In the genomic region with DNA sequence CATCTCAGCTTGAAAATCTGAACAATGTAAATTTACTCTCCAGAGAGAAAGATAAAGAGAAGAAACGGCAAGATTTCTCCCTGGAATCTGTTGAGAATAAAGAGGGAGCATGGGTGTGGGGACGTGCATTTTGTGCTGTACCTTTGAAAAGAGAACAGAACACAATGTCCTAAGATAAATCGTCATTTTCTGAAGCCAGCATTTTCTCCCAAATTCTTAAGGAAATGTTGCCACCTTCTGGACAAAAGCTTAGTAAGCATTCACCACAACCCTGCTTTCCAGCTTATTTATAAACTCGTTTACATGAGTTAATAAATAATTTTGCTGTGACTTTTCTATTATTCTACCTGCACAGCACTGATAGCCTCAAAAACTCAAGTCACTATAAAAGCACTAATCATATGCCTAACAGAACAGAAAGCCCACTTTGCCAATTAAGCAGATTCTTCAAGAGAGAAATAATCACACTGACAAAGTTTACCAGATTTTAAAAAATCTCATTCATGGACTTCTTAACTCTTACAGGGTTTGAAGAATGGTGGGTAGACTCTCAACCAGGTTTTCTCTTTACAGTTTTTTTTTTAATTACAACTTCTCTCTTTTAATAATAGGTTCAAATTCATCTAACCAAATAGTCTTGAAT, we compare ENCODE assay signal across 8 cellular contexts.
A peak's percentile ranks its signal among the peaks of the same experiment; 100 is the strongest.
DNase-seq lines count a peak whose midpoint lies in the region; ATAC-seq, FAIRE-seq and TF ChIP-seq lines count a peak whose summit lies in the region.

No MANE protein-coding gene starts in this region.

- H3K36me3 ChIP-seq in GM12878 (ENCODE audit: control insufficient read depth in 2 of 2, insufficient read depth in 2 of 2, low read length in 1 of 2) = no peaks in the 10 kb centered on the region

- SMC1A ChIA-PET in GM12878 (lab: Charles Lee; ENCODE audit: uncharacterized antibody, unreplicated experiment) = interaction anchor here (0.7 to 1.2 kb wide), 5 partner anchors 66 to 1461 kb away, joined by 3 to 4 read pairs (median 3); no protein-coding TSS in a partner anchor

- no peak overlapping the region for H3K9ac ChIP-seq in GM12878 (ENCODE audit: control insufficient read depth, insufficient read depth, low read length)

- in situ Hi-C loops in GM12878 (cut with MboI) = loop anchor here (10.0 kb wide), 2 partner anchors 1062 to 1462 kb away; no protein-coding TSS in a partner anchor

- ATAC-seq in HG03060 (IDR thresholded peaks at IDR 0.05; ENCODE audit: low read depth, unreplicated experiment) (peak; percentile 63), GM12878 (peak; percentile 65)

- peak; percentile 18 for FAIRE-seq in GM12878 (lab: Jason Lieb, UNC)

- intact Hi-C loops in GM12878 (cut with micrococcal nuclease; ENCODE audit: unreplicated experiment) = loop anchor here (2.0 to 10.0 kb wide), 5 partner anchors 182 to 1309 kb away; no protein-coding TSS in a partner anchor

- H4K20me1 ChIP-seq in GM12878 (ENCODE audit: control insufficient read depth, insufficient read depth) = no peaks in the 10 kb centered on the region

- H2AFZ ChIP-seq in GM12878 (ENCODE audit: control insufficient read depth, low read depth, low read length) = no peak overlapping the region

- peak; percentile 23; the same call in 1 of the 2 replicates for TF ChIP-seq CTCF in GM12875 (IDR thresholded peaks at IDR 0.05; ENCODE audit: borderline replicate concordance, insufficient read depth, low read depth, low read length)
- peak; percentile 30 to 55 (median 35); a peak in 5 of 6 replicates for TF ChIP-seq CTCF in GM12878 (IDR thresholded peaks at IDR 0.05 in 2 of 3, conservative IDR thresholded peaks at IDR 0.05 in 1 of 3; ENCODE audit: control insufficient read depth in 2 of 3, extremely low read depth in 1 of 3, insufficient read depth in 1 of 3, low read depth in 3 of 3, low read length in 3 of 3)

- BruUV-seq in GM12878 (replicated peaks; lab: Mats Ljungman, UMichigan) = no TSS peak

- H3K27ac ChIP-seq in GM12878 (ENCODE audit: control insufficient read depth, insufficient read depth) = no peak overlapping the region

- WGBS in GM12878 (ENCODE audit: insufficient coverage, insufficient replicate concordance, low lambda C conversion rate, missing lambda C conversion rate) = 0% methylated on average over 4 of the region's 4 CpGs

- H3K4me3 ChIP-seq in GM12875 (ENCODE audit: low read depth, low read length) = no peak overlapping the region
- no peak overlapping the region for H3K4me3 ChIP-seq in GM12878

- H3K4me1 ChIP-seq in GM12878 (ENCODE audit: control insufficient read depth, insufficient read depth, low read length) = no peaks in the 10 kb centered on the region

- no peaks in the 10 kb centered on the region for H3K79me2 ChIP-seq in GM12878 (ENCODE audit: control insufficient read depth, insufficient read depth, low read length)

- no peak for TF ChIP-seq POLR2A in GM12878 (IDR thresholded peaks at IDR 0.05; ENCODE audit: low read depth, low read length)

- H3K36me3 Mint-ChIP-seq in activated CD4-positive, alpha-beta memory T cell treated with anti-CD3 and anti-CD28 coated beads, Interleukin-2, amount 10 ng/mL, durations not matched to agents 7 days and 5 days (ENCODE audit: low read depth) = no peaks in the 10 kb centered on the region

- no peak overlapping the region for H3K27ac Mint-ChIP-seq in activated CD4-positive, alpha-beta memory T cell treated with anti-CD3 and anti-CD28 coated beads, Interleukin-2, amount 10 ng/mL, durations not matched to agents 7 days and 5 days

- TF ChIP-seq RAD21 in GM12878 (IDR thresholded peaks at IDR 0.05; ENCODE audit: insufficient read depth, low read depth, low read length) = peak; percentile 62

- peak; percentile 80 for DNase-seq in NCI-H2171 (lab: John Stamatoyannopoulos, UW)
- peak; percentile 8 for DNase-seq in GM12878 (ENCODE audit: low read depth, low spot score)
- DNase-seq in kidney glomerular epithelial cell (lab: John Stamatoyannopoulos, UW) = peak; percentile 44
- no peak for DNase-seq in germinal center (ENCODE audit: low spot score)
- DNase-seq in activated CD8-positive, alpha-beta memory T cell treated with anti-CD3 and anti-CD28 coated beads, Interleukin-2, amount 50 U/mL, for 48 hours = no peak
- DNase-seq in activated CD4-positive, alpha-beta memory T cell treated with anti-CD3 and anti-CD28 coated beads, Interleukin-2, amount 10 ng/mL, durations not matched to agents 7 days and 5 days = no peak

- no peaks in the 10 kb centered on the region for H3K4me1 Mint-ChIP-seq in activated CD4-positive, alpha-beta memory T cell treated with anti-CD3 and anti-CD28 coated beads, Interleukin-2, amount 10 ng/mL, durations not matched to agents 7 days and 5 days

- no peaks in the 10 kb centered on the region for H3K27me3 ChIP-seq in GM12878 (replicated peaks in 1 of 2; ENCODE audit: control insufficient read depth in 2 of 2, insufficient read depth in 2 of 2, low read length in 1 of 2)

- no peak for TF ChIP-seq EP300 in GM12878 (IDR thresholded peaks at IDR 0.05; ENCODE audit: borderline replicate concordance in 1 of 2, control insufficient read depth in 1 of 2, low read depth in 2 of 2, low read length in 2 of 2)

- no peak overlapping the region for H3K4me3 Mint-ChIP-seq in activated CD4-positive, alpha-beta memory T cell treated with anti-CD3 and anti-CD28 coated beads, Interleukin-2, amount 10 ng/mL, durations not matched to agents 7 days and 5 days

- H3K9me3 Mint-ChIP-seq in activated CD4-positive, alpha-beta memory T cell treated with anti-CD3 and anti-CD28 coated beads, Interleukin-2, amount 10 ng/mL, durations not matched to agents 7 days and 5 days = no peaks in the 10 kb centered on the region

- H3K9me3 ChIP-seq in GM12878 (replicated peaks; ENCODE audit: control insufficient read depth, insufficient read depth, low read length) = no peaks in the 10 kb centered on the region

- H3K27me3 Mint-ChIP-seq in activated CD4-positive, alpha-beta memory T cell treated with anti-CD3 and anti-CD28 coated beads, Interleukin-2, amount 10 ng/mL, durations not matched to agents 7 days and 5 days = no peaks in the 10 kb centered on the region

- RAD21 ChIA-PET in GM12878 (lab: Charles Lee; ENCODE audit: unreplicated experiment) = interaction anchor here (0.8 to 1.3 kb wide), 2 partner anchors 1032 to 1308 kb away, joined by 3 read pairs; no protein-coding TSS in a partner anchor

- POLR2A ChIA-PET in GM12878 (lab: Charles Lee) = no interaction called here
- POLR2A ChIA-PET in activated CD4-positive, alpha-beta memory T cell treated with anti-CD3 and anti-CD28 coated beads, Interleukin-2, amount 10 ng/mL, durations not matched to agents 7 days and 5 days (lab: Charles Lee) = interaction anchor here (0.7 kb wide), 1 partner anchor 642 kb away, joined by 3 read pairs; no protein-coding TSS in a partner anchor

- H3K4me2 ChIP-seq in GM12878 (ENCODE audit: control insufficient read depth, insufficient read depth) = no peak overlapping the region

- CTCF ChIA-PET in GM12878 (lab: Yijun Ruan, JAX) = interaction anchor here (0.7 to 1.5 kb wide), 7 partner anchors 26 to 1528 kb away, joined by 3 to 11 read pairs (median 3); no protein-coding TSS in a partner anchor
- CTCF ChIA-PET in activated CD4-positive, alpha-beta memory T cell treated with anti-CD3 and anti-CD28 coated beads, Interleukin-2, amount 10 ng/mL, durations not matched to agents 7 days and 5 days (lab: Charles Lee) = interaction anchor here (0.9 to 1.2 kb wide), 4 partner anchors 70 to 1460 kb away, joined by 3 to 4 read pairs (median 3); no protein-coding TSS in a partner anchor

TF ChIP-seq in GM12878, 131 proteins besides CTCF, POLR2A, EP300 and RAD21:
- TF ChIP-seq RUNX3 (IDR thresholded peaks at IDR 0.05; ENCODE audit: low read length) (0 out of 2 replicates have a peak, but pooled peaks have one; percentile 9), IKZF2 (IDR thresholded peaks at IDR 0.05) (no peak), SMC3 (IDR thresholded peaks at IDR 0.05; ENCODE audit: borderline replicate concordance, low read length) (peak; percentile 50; the same call in 1 of the 2 replicates)

Comparison
In these comparisons a context has a peak if more than half of its experiments do, and no peak if none do; other contexts are left out.
1. DNase-seq: peak in NCI-H2171 (single experiment), GM12878 (single experiment) and kidney glomerular epithelial cell (single experiment); none in germinal center (single experiment), activated CD8-positive, alpha-beta memory T cell treated with anti-CD3 and anti-CD28 coated beads, Interleukin-2, amount 50 U/mL, for 48 hours (single experiment) and activated CD4-positive, alpha-beta memory T cell treated with anti-CD3 and anti-CD28 coated beads, Interleukin-2, amount 10 ng/mL, durations not matched to agents 7 days and 5 days (single experiment).